26 cellular contexts compared by ENCODE assay signal in genomic region chr11:9428706-9429105, GRCh38. TPM values are rescaled to one million over a fixed set of nuclear protein-coding genes. Genes with fewer than 3 reads are reported as not detected.
A peak's percentile ranks its signal among the peaks of the same experiment; 100 is the strongest.
DNase-seq lines count a peak whose midpoint lies in the region; ATAC-seq and TF ChIP-seq lines count a peak whose summit lies in the region.
"Had no signal": no experiment of that assay in that cellular context is flagged by ENCODE, and none has a peak within 500 bp of the region (broad histone marks: within the 10 kb centered on the region; RNA-seq: fewer than 3 reads in every experiment).

No MANE protein-coding gene starts in this region.

- peak overlapping the region; percentile 33 for H3K27ac Mint-ChIP-seq in activated CD4-positive, alpha-beta T cell treated with anti-CD3 and anti-CD28 coated beads, Interleukin-2, amount 10 ng/mL, durations not matched to agents 7 days and 5 days
- no peak overlapping the region for H3K27ac Mint-ChIP-seq in activated CD4-positive, alpha-beta T cell treated with anti-CD3 and anti-CD28 coated beads, Interleukin-2, amount 10 ng/mL, durations not matched to agents 24 days and 14 days
- peak overlapping the region; percentile 20 for H3K27ac Mint-ChIP-seq in activated T-helper 17 cell treated with anti-CD3 and anti-CD28 coated beads, Interleukin-2, amount 50 U/mL, for 72 hours
- peak overlapping the region; percentile 29 for H3K27ac Mint-ChIP-seq in stimulated activated effector memory CD8-positive, alpha-beta T cell treated with anti-CD3 and anti-CD28 coated beads, Interleukin-12 subunit alpha, Interleukin-12 subunit beta, amount 100 ng/mL, for 72 hours
- no peak overlapping the region for H3K27ac Mint-ChIP-seq in GM23338

- peaks cover 96% of the 10 kb centered on the region for H3K36me3 ChIP-seq in GM23338 (ENCODE audit: insufficient read depth)

- no peaks in the 10 kb centered on the region for H3K4me1 Mint-ChIP-seq in activated CD4-positive, alpha-beta T cell treated with anti-CD3 and anti-CD28 coated beads, Interleukin-2, amount 10 ng/mL, durations not matched to agents 7 days and 5 days
- H3K4me1 Mint-ChIP-seq in activated CD4-positive, alpha-beta T cell treated with anti-CD3 and anti-CD28 coated beads, Interleukin-2, amount 10 ng/mL, durations not matched to agents 24 days and 14 days = no peaks in the 10 kb centered on the region
- no peaks in the 10 kb centered on the region for H3K4me1 Mint-ChIP-seq in activated T-helper 17 cell treated with anti-CD3 and anti-CD28 coated beads, Interleukin-2, amount 50 U/mL, for 72 hours
- no peaks in the 10 kb centered on the region for H3K4me1 Mint-ChIP-seq in stimulated activated effector memory CD8-positive, alpha-beta T cell treated with anti-CD3 and anti-CD28 coated beads, Interleukin-12 subunit alpha, Interleukin-12 subunit beta, amount 100 ng/mL, for 72 hours
- no peaks in the 10 kb centered on the region for H3K4me1 Mint-ChIP-seq in GM23338
- H3K4me1 Mint-ChIP-seq: CD4-positive, alpha-beta memory T cell had no signal

- CTCF ChIA-PET in activated CD4-positive, alpha-beta T cell treated with anti-CD3 and anti-CD28 coated beads, Interleukin-2, amount 10 ng/mL, durations not matched to agents 7 days and 5 days (lab: Charles Lee) = no interaction called here

- no peak overlapping the region for H3K4me3 Mint-ChIP-seq in activated CD4-positive, alpha-beta T cell treated with anti-CD3 and anti-CD28 coated beads, Interleukin-2, amount 10 ng/mL, durations not matched to agents 7 days and 5 days
- H3K4me3 Mint-ChIP-seq in activated CD4-positive, alpha-beta T cell treated with anti-CD3 and anti-CD28 coated beads, Interleukin-2, amount 10 ng/mL, durations not matched to agents 24 days and 14 days = no peak overlapping the region
- H3K4me3 Mint-ChIP-seq in activated T-helper 17 cell treated with anti-CD3 and anti-CD28 coated beads, Interleukin-2, amount 50 U/mL, for 72 hours = no peak overlapping the region
- H3K4me3 Mint-ChIP-seq in stimulated activated effector memory CD8-positive, alpha-beta T cell treated with anti-CD3 and anti-CD28 coated beads, Interleukin-12 subunit alpha, Interleukin-12 subunit beta, amount 100 ng/mL, for 72 hours = no peak overlapping the region
- no peak overlapping the region for H3K4me3 Mint-ChIP-seq in GM23338
- H3K4me3 Mint-ChIP-seq: CD4-positive, alpha-beta memory T cell had no signal

- no peak for DNase-seq in activated CD4-positive, alpha-beta T cell treated with anti-CD3 and anti-CD28 coated beads, Interleukin-2, amount 10 ng/mL, durations not matched to agents 7 days and 5 days
- DNase-seq in activated CD4-positive, alpha-beta T cell treated with anti-CD3 and anti-CD28 coated beads, Interleukin-2, amount 10 ng/mL, durations not matched to agents 24 days and 14 days = no peak
- DNase-seq in left lobe of liver (ENCODE audit: low spot score) (peak; percentile 60), Kasumi-1 (lab: John Stamatoyannopoulos, UW) (no peak), GM23338 (ENCODE audit: low spot score) (no peak)
- no peak for DNase-seq in stimulated activated effector memory CD8-positive, alpha-beta T cell treated with anti-CD3 and anti-CD28 coated beads, Interleukin-12 subunit alpha, Interleukin-12 subunit beta, amount 100 ng/mL, for 72 hours (ENCODE audit: low spot score in 2 of 2)
- DNase-seq: Caco-2; CD4-positive, alpha-beta memory T cell; DND-41; H7; KG1; NCI-H1417; NCI-H1694 treated with DMSO at 0.1 percent for 48 hours; NCI-H2081 treated with DMSO at 0.1 percent for 48 hours; NCI-H2171 treated with DMSO at 0.1 percent for 48 hours; NCI-H446; NCI-H526; RPMI8226; SHP77; SW 1271 had no signal

- no peaks in the 10 kb centered on the region; the same call in none of the 2 replicates for H4K20me1 ChIP-seq in GM23338 (replicated peaks; ENCODE audit: insufficient read depth)

- no peak for ATAC-seq in activated T-helper 17 cell treated with anti-CD3 and anti-CD28 coated beads, Interleukin-2, amount 50 U/mL, for 72 hours (replicated peaks)
- ATAC-seq in left lobe of liver (peak; percentile 98), GM23338 (no peak), HG02885 (IDR thresholded peaks at IDR 0.05; ENCODE audit: poor library complexity, unreplicated experiment) (no peak)
- ATAC-seq in stimulated activated effector memory CD8-positive, alpha-beta T cell treated with anti-CD3 and anti-CD28 coated beads, Interleukin-12 subunit alpha, Interleukin-12 subunit beta, amount 100 ng/mL, for 72 hours = no peak

- no peaks in the 10 kb centered on the region for H3K9me2 ChIP-seq in GM23338 (ENCODE audit: insufficient read depth)

- H3K4me1 ChIP-seq in GM23338 (ENCODE audit: insufficient read depth) = no peaks in the 10 kb centered on the region
- H3K4me1 ChIP-seq: BLaER1 treated with 17β-estradiol and CSF1 and Interleukin-3, amounts not matched to agents 10 nM and 100 nM; Caco-2 had no signal

- no peaks in the 10 kb centered on the region for H3K27me3 ChIP-seq in GM23338 (ENCODE audit: insufficient read depth)
- H3K27me3 ChIP-seq: BLaER1 treated with 17β-estradiol and CSF1 and Interleukin-3, amounts not matched to agents 10 nM and 100 nM had no signal

- no peak overlapping the region for H2AFZ ChIP-seq in GM23338

- H3K9me3 Mint-ChIP-seq in activated CD4-positive, alpha-beta T cell treated with anti-CD3 and anti-CD28 coated beads, Interleukin-2, amount 10 ng/mL, durations not matched to agents 7 days and 5 days = no peaks in the 10 kb centered on the region
- no peaks in the 10 kb centered on the region for H3K9me3 Mint-ChIP-seq in activated CD4-positive, alpha-beta T cell treated with anti-CD3 and anti-CD28 coated beads, Interleukin-2, amount 10 ng/mL, durations not matched to agents 24 days and 14 days
- no peaks in the 10 kb centered on the region for H3K9me3 Mint-ChIP-seq in activated T-helper 17 cell treated with anti-CD3 and anti-CD28 coated beads, Interleukin-2, amount 50 U/mL, for 72 hours
- H3K9me3 Mint-ChIP-seq in stimulated activated effector memory CD8-positive, alpha-beta T cell treated with anti-CD3 and anti-CD28 coated beads, Interleukin-12 subunit alpha, Interleukin-12 subunit beta, amount 100 ng/mL, for 72 hours = no peaks in the 10 kb centered on the region
- no peaks in the 10 kb centered on the region for H3K9me3 Mint-ChIP-seq in GM23338
- H3K9me3 Mint-ChIP-seq: CD4-positive, alpha-beta memory T cell had no signal

- peaks cover 48% of the 10 kb centered on the region for H3K36me3 Mint-ChIP-seq in activated CD4-positive, alpha-beta T cell treated with anti-CD3 and anti-CD28 coated beads, Interleukin-2, amount 10 ng/mL, durations not matched to agents 7 days and 5 days (ENCODE audit: low read depth)
- H3K36me3 Mint-ChIP-seq in activated CD4-positive, alpha-beta T cell treated with anti-CD3 and anti-CD28 coated beads, Interleukin-2, amount 10 ng/mL, durations not matched to agents 24 days and 14 days (ENCODE audit: low read depth) = peaks cover 69% of the 10 kb centered on the region
- H3K36me3 Mint-ChIP-seq in activated T-helper 17 cell treated with anti-CD3 and anti-CD28 coated beads, Interleukin-2, amount 50 U/mL, for 72 hours (ENCODE audit: low read depth) = peaks cover 99% of the 10 kb centered on the region
- H3K36me3 Mint-ChIP-seq in stimulated activated effector memory CD8-positive, alpha-beta T cell treated with anti-CD3 and anti-CD28 coated beads, Interleukin-12 subunit alpha, Interleukin-12 subunit beta, amount 100 ng/mL, for 72 hours = peaks cover 100% of the 10 kb centered on the region
- H3K36me3 Mint-ChIP-seq in GM23338 (ENCODE audit: low read depth) = peaks cover 98% of the 10 kb centered on the region

- intact Hi-C loops in activated CD4-positive, alpha-beta T cell treated with anti-CD3 and anti-CD28 coated beads, Interleukin-2, amount 10 ng/mL, durations not matched to agents 24 days and 14 days (cut with micrococcal nuclease) = no loop called here

- H3K27me3 Mint-ChIP-seq in activated CD4-positive, alpha-beta T cell treated with anti-CD3 and anti-CD28 coated beads, Interleukin-2, amount 10 ng/mL, durations not matched to agents 7 days and 5 days = no peaks in the 10 kb centered on the region
- H3K27me3 Mint-ChIP-seq in activated CD4-positive, alpha-beta T cell treated with anti-CD3 and anti-CD28 coated beads, Interleukin-2, amount 10 ng/mL, durations not matched to agents 24 days and 14 days = no peaks in the 10 kb centered on the region
- no peaks in the 10 kb centered on the region for H3K27me3 Mint-ChIP-seq in activated T-helper 17 cell treated with anti-CD3 and anti-CD28 coated beads, Interleukin-2, amount 50 U/mL, for 72 hours
- H3K27me3 Mint-ChIP-seq in GM23338 (ENCODE audit: insufficient read depth, low read depth, poor library complexity) = no peaks in the 10 kb centered on the region
- H3K27me3 Mint-ChIP-seq: CD4-positive, alpha-beta memory T cell had no signal

- H3K4me3 ChIP-seq in GM23338 = no peak overlapping the region
- H3K4me3 ChIP-seq: BLaER1 treated with 17β-estradiol and CSF1 and Interleukin-3, amounts not matched to agents 10 nM and 100 nM; SK-N-MC had no signal

- H3F3A ChIP-seq in GM23338 (replicated peaks; ENCODE audit: low read depth) = peaks cover 16% of the 10 kb centered on the region

- H3K27ac ChIP-seq in GM23338 (ENCODE audit: low read depth) = no peak overlapping the region
- H3K27ac ChIP-seq: 22Rv1; BLaER1 treated with 17β-estradiol and CSF1 and Interleukin-3, amounts not matched to agents 10 nM and 100 nM; HL-60; SK-N-MC had no signal

- TF ChIP-seq CTCF in GM23338 (conservative IDR thresholded peaks at IDR 0.05; ENCODE audit: low read depth in 2 of 2) = no peak

- 0 out of 2 replicates have a peak, but pooled peaks cover 4% of the 10 kb centered on the region for H3K79me2 ChIP-seq in GM23338 (replicated peaks; ENCODE audit: insufficient read depth)

- POLR2A ChIA-PET in activated CD4-positive, alpha-beta T cell treated with anti-CD3 and anti-CD28 coated beads, Interleukin-2, amount 10 ng/mL, durations not matched to agents 7 days and 5 days (lab: Charles Lee) = no interaction called here

- no peak overlapping the region for H3K4me2 ChIP-seq in GM23338
- H3K4me2 ChIP-seq: BLaER1 treated with 17β-estradiol and CSF1 and Interleukin-3, amounts not matched to agents 10 nM and 100 nM had no signal

RNA-seq across cellular contexts. Expression of gene ZNF143, which starts 32.1 kb away (rescaled TPM):
- total RNA-seq in activated CD4-positive, alpha-beta T cell treated with anti-CD3 and anti-CD28 coated beads, Interleukin-2, amount 10 ng/mL, durations not matched to agents 7 days and 5 days = 10 to 100 TPM; 32.1 to 33.2 TPM
- total RNA-seq in activated CD4-positive, alpha-beta T cell treated with anti-CD3 and anti-CD28 coated beads, Interleukin-2, amount 10 ng/mL, durations not matched to agents 24 days and 14 days = 38.6 and 39.2 TPM in 2 replicates
- 10 to 100 TPM; 53.8 to 54.2 TPM for total RNA-seq in activated T-helper 17 cell treated with anti-CD3 and anti-CD28 coated beads, Interleukin-2, amount 50 U/mL, for 72 hours
- 7.0 TPM for total RNA-seq in left lobe of liver
- total RNA-seq in GM23338 (2014; rRNA removed; shearing (Covaris generic)) = 43.3 and 44.2 TPM in 2 replicates
- 30.7 and 33.5 TPM in 2 replicates for polyA plus RNA-seq in GM23338 (2016; fragmentation: Nextera tagmentation; extraction: Ambion mirVana)

RNA-seq across cellular contexts. Expression of gene IPO7, which starts 44.3 kb away (rescaled TPM):
- total RNA-seq in activated CD4-positive, alpha-beta T cell treated with anti-CD3 and anti-CD28 coated beads, Interleukin-2, amount 10 ng/mL, durations not matched to agents 7 days and 5 days = 100 to 1,000 TPM in 1 of 2 experiments, 10 to 100 TPM in 1; 95.9 to 107 TPM
- total RNA-seq in activated CD4-positive, alpha-beta T cell treated with anti-CD3 and anti-CD28 coated beads, Interleukin-2, amount 10 ng/mL, durations not matched to agents 24 days and 14 days = 177 and 200 TPM in 2 replicates
- 100 to 1,000 TPM in 1 of 2 donors, 10 to 100 TPM in 1; 70.5 to 150 TPM for total RNA-seq in activated T-helper 17 cell treated with anti-CD3 and anti-CD28 coated beads, Interleukin-2, amount 50 U/mL, for 72 hours
- total RNA-seq in left lobe of liver = 39.0 TPM
- 271 and 328 TPM in 2 replicates for total RNA-seq in GM23338 (2014; rRNA removed; shearing (Covaris generic))
- polyA plus RNA-seq in GM23338 (2016; fragmentation: Nextera tagmentation; extraction: Ambion mirVana) = 56.1 TPM in 2 replicates

Comparison
In these comparisons a context has a peak if more than half of its experiments do, and no peak if none do; other contexts are left out.
1. H3K27ac Mint-ChIP-seq: peak in activated CD4-positive, alpha-beta T cell treated with anti-CD3 and anti-CD28 coated beads, Interleukin-2, amount 10 ng/mL, durations not matched to agents 7 days and 5 days (single experiment), activated T-helper 17 cell treated with anti-CD3 and anti-CD28 coated beads, Interleukin-2, amount 50 U/mL, for 72 hours (single experiment) and stimulated activated effector memory CD8-positive, alpha-beta T cell treated with anti-CD3 and anti-CD28 coated beads, Interleukin-12 subunit alpha, Interleukin-12 subunit beta, amount 100 ng/mL, for 72 hours (single experiment); none in activated CD4-positive, alpha-beta T cell treated with anti-CD3 and anti-CD28 coated beads, Interleukin-2, amount 10 ng/mL, durations not matched to agents 24 days and 14 days (single experiment) and GM23338 (single experiment).